Comparison of ENCODE assay signal across 1 cellular context in the genomic region with DNA sequence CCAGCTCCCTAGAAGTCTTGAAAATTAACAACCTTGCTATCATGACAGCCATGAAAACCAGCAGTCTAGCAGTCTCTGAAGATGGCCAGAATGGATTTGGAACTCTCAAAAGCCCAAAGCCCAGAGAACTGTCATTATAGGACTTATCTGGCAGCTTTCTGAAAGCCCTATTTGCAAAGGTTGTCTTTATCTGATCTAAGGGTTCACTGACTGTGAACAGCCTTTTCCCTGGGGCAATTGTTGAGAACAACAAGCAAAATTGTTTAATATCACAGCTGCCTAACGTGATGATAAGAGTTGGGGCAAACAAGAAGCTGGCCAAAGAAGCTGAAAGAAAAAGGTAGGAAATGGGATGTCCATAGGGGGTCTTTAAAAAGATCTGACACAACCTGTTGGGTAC.
TF ChIP-seq lines count a peak whose summit lies in the region.

No MANE protein-coding gene starts in this region.

TF ChIP-seq in GM12878, 131 proteins besides CTCF, POLR2A, EP300 and RAD21 (continued from another document):
- TF ChIP-seq, protein P1, sequence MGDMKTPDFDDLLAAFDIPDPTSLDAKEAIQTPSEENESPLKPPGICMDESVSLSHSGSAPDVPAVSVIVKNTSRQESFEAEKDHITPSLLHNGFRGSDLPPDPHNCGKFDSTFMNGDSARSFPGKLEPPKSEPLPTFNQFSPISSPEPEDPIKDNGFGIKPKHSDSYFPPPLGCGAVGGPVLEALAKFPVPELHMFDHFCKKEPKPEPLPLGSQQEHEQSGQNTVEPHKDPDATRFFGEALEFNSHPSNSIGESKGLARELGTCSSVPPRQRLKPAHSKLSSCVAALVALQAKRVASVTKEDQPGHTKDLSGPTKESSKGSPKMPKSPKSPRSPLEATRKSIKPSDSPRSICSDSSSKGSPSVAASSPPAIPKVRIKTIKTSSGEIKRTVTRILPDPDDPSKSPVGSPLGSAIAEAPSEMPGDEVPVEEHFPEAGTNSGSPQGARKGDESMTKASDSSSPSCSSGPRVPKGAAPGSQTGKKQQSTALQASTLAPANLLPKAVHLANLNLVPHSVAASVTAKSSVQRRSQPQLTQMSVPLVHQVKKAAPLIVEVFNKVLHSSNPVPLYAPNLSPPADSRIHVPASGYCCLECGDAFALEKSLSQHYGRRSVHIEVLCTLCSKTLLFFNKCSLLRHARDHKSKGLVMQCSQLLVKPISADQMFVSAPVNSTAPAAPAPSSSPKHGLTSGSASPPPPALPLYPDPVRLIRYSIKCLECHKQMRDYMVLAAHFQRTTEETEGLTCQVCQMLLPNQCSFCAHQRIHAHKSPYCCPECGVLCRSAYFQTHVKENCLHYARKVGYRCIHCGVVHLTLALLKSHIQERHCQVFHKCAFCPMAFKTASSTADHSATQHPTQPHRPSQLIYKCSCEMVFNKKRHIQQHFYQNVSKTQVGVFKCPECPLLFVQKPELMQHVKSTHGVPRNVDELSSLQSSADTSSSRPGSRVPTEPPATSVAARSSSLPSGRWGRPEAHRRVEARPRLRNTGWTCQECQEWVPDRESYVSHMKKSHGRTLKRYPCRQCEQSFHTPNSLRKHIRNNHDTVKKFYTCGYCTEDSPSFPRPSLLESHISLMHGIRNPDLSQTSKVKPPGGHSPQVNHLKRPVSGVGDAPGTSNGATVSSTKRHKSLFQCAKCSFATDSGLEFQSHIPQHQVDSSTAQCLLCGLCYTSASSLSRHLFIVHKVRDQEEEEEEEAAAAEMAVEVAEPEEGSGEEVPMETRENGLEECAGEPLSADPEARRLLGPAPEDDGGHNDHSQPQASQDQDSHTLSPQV (IDR thresholded peaks at IDR 0.05) = no peak
- TF ChIP-seq RCOR1 (conservative IDR thresholded peaks at IDR 0.05; ENCODE audit: low read depth, low read length) (no peak), CHD2 (IDR thresholded peaks at IDR 0.05; ENCODE audit: borderline replicate concordance, low read depth, low read length) (no peak)
